Comparison of ENCODE assay signal across 14 cellular contexts in the genomic region with DNA sequence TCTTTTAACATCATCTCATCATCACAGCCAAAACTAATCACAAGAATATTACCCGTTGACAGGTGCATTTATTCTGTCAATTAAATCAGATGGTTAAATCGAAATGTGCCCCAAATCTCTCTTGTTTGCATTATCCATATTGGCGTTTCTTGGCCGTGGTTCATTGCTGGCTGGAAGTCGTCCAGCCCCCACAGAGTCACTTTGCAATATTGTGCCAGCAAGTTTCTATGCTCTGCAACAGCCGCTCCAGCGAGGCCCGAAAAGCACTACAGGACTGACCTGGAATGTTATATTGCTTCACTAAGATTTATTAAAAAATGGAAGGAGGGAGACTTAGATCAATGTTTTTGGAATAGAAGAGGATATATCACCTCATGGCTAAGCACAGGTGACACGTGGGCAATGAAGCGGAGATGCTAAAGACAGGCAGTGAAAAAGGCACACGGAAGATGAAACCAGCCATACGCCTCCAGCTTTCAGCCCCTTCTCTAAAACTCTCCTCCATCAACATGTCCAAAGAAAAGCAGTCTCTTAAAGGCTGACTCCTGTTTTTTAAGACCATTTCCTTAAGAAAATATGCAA.
A peak's percentile ranks its signal among the peaks of the same experiment; 100 is the strongest.
DNase-seq lines count a peak whose midpoint lies in the region; ATAC-seq and TF ChIP-seq lines count a peak whose summit lies in the region.
"Had no signal": no experiment of that assay in that cellular context is flagged by ENCODE, and none has a peak within 500 bp of the region (broad histone marks: within the 10 kb centered on the region; RNA-seq: fewer than 3 reads in every experiment).

No MANE protein-coding gene starts in this region.

- H3K4me1 ChIP-seq in PC-3 (ENCODE audit: insufficient read depth, low read length) (peaks cover 68% of the 10 kb centered on the region), colonic mucosa (no peaks in the 10 kb centered on the region), esophagus squamous epithelium (no peaks in the 10 kb centered on the region)
- H3K4me1 ChIP-seq: BLaER1 treated with 17β-estradiol and CSF1 and Interleukin-3, amounts not matched to agents 10 nM and 100 nM had no signal

- peaks cover 19% of the 10 kb centered on the region for H3F3A ChIP-seq in PC-3 (ENCODE audit: low read length, unreplicated experiment)

- H3K4me2 ChIP-seq in PC-3 (ENCODE audit: low read length): peak overlapping the region; percentile 62
- H3K4me2 ChIP-seq: BLaER1 treated with 17β-estradiol and CSF1 and Interleukin-3, amounts not matched to agents 10 nM and 100 nM; PC-9 had no signal

- POLR2A ChIA-PET in PC-3 (lab: Charles Lee; ENCODE audit: unreplicated experiment): no interaction called here

- H3K79me2 ChIP-seq in PC-3 (ENCODE audit: low read length): no peaks in the 10 kb centered on the region

- H3K4me3 ChIP-seq in PC-3 (ENCODE audit: low read length): no peak overlapping the region
- H3K4me3 ChIP-seq in colonic mucosa: no peak overlapping the region
- no peak overlapping the region for H3K4me3 ChIP-seq in esophagus squamous epithelium
- H3K4me3 ChIP-seq: BLaER1 treated with 17β-estradiol and CSF1 and Interleukin-3, amounts not matched to agents 10 nM and 100 nM; PC-9 had no signal

- H3K9ac ChIP-seq in PC-3 (ENCODE audit: low read length) (peak overlapping the region; percentile 75), colonic mucosa (ENCODE audit: low read depth in 2 of 2, low read length in 2 of 2) (no peak overlapping the region)
- H3K9ac ChIP-seq: BLaER1 treated with 17β-estradiol and CSF1 and Interleukin-3, amounts not matched to agents 10 nM and 100 nM had no signal

- 57 to 64% methylated on average over 11 to 12 of the region's 12 CpGs for WGBS in esophagus squamous epithelium, 2 donors

- H3K36me3 ChIP-seq in PC-3 (ENCODE audit: low read depth, low read length) (no peaks in the 10 kb centered on the region), colonic mucosa (no peaks in the 10 kb centered on the region), esophagus squamous epithelium (no peaks in the 10 kb centered on the region)
- H3K36me3 ChIP-seq: BLaER1 treated with 17β-estradiol and CSF1 and Interleukin-3, amounts not matched to agents 10 nM and 100 nM had no signal

- no peaks in the 10 kb centered on the region for H3K9me3 ChIP-seq in PC-3 (ENCODE audit: low read length)
- H3K9me3 ChIP-seq in colonic mucosa: no peaks in the 10 kb centered on the region
- H3K9me3 ChIP-seq in esophagus squamous epithelium: no peaks in the 10 kb centered on the region
- H3K9me3 ChIP-seq: BLaER1 treated with 17β-estradiol and CSF1 and Interleukin-3, amounts not matched to agents 10 nM and 100 nM had no signal

- no peaks in the 10 kb centered on the region for H4K20me1 ChIP-seq in PC-3 (ENCODE audit: low read length)
- H4K20me1 ChIP-seq: BLaER1 treated with 17β-estradiol and CSF1 and Interleukin-3, amounts not matched to agents 10 nM and 100 nM had no signal

- TF ChIP-seq CTCF in PC-3 (conservative IDR thresholded peaks at IDR 0.05; ENCODE audit: low read depth, low read length) (no peak), colonic mucosa (IDR thresholded peaks at IDR 0.05) (no peak), esophagus squamous epithelium (IDR thresholded peaks at IDR 0.05) (no peak)

- ATAC-seq in PC-3 (no peak), GM21576 (IDR thresholded peaks at IDR 0.05; ENCODE audit: unreplicated experiment) (no peak)

- H3K27me3 ChIP-seq in PC-3 (ENCODE audit: low read length) (no peaks in the 10 kb centered on the region), colonic mucosa (no peaks in the 10 kb centered on the region), esophagus squamous epithelium (no peaks in the 10 kb centered on the region)
- H3K27me3 ChIP-seq: BLaER1 treated with 17β-estradiol and CSF1 and Interleukin-3, amounts not matched to agents 10 nM and 100 nM had no signal

- CTCF ChIA-PET in PC-3 (lab: Charles Lee): no interaction called here

- H3K27ac ChIP-seq in PC-3 (ENCODE audit: low read length) (peak overlapping the region; percentile 97), colonic mucosa (no peak overlapping the region), esophagus squamous epithelium (no peak overlapping the region)
- H3K27ac ChIP-seq: BLaER1 treated with 17β-estradiol and CSF1 and Interleukin-3, amounts not matched to agents 10 nM and 100 nM; PC-9 had no signal

- no peak for TF ChIP-seq POLR2A in esophagus squamous epithelium (IDR thresholded peaks at IDR 0.05)

- intact Hi-C loops in PC-3 (cut with micrococcal nuclease) (loop anchor here (2.0 to 5.0 kb wide), 3 partner anchors 37 to 237 kb away; partner anchors contain the start of gene VRK2), colonic mucosa (cut with DNase I) (no loop called here), esophagus squamous epithelium (cut with DNase I) (no loop called here)

- BruUV-seq in PC-3 (replicated peaks; lab: Mats Ljungman, UMichigan): no TSS peak

- H3K9me2 ChIP-seq in PC-3 (replicated peaks; ENCODE audit: low read length): no peaks in the 10 kb centered on the region

- H2AFZ ChIP-seq in PC-3 (ENCODE audit: low read length): peak overlapping the region; percentile 27; the same call in 1 of the 2 replicates
- H2AFZ ChIP-seq: PC-9 had no signal

- DNase-seq in NCI-H2227 treated with DMSO at 0.1 percent for 48 hours (lab: John Stamatoyannopoulos, UW) (peak; percentile 49), NCI-H2227 (lab: John Stamatoyannopoulos, UW; ENCODE audit: unreplicated experiment) (no peak), NCI-H2081 (lab: John Stamatoyannopoulos, UW) (peak; percentile 43 to 92), PC-3 (peak; percentile 77), superior temporal gyrus (ENCODE audit: extremely low spot score) (peak; percentile 12), colonic mucosa (no peak), esophagus squamous epithelium (lab: John Stamatoyannopoulos, UW) (no peak)
- DNase-seq: CD8-positive, alpha-beta memory T cell; KBM-7; MV-4-11; NCI-H187 had no signal

Comparison
In these comparisons a context has a peak if more than half of its experiments do, and no peak if none do; other contexts are left out.
1. DNase-seq: peak in NCI-H2227 treated with DMSO at 0.1 percent for 48 hours (single experiment), NCI-H2081 (2 of 2), PC-3 (single experiment) and superior temporal gyrus (single experiment); none in NCI-H2227 (single experiment), colonic mucosa (single experiment) and esophagus squamous epithelium (single experiment).